ENCODE assay signal across 1 cellular context in the genomic region with DNA sequence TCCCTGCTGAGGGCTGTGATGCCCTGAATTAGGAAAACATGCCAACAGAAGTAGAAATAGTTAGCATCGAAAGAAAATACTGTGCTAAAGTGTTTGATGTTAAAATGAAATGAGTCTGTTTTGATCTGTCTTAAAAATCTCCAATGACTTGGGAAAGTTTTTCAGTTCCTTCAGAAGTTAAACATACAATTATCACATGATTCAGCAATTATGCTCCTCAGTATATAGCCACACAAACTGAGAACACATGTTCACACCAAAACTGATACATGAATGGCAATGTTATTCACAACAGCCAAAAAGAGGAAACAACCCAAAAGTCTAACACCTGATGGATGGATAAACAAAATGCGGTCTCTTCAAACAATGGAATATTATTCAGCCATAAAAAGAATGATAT.
TF ChIP-seq lines count a peak whose summit lies in the region.

No MANE protein-coding gene starts in this region.

TF ChIP-seq in GM23338, 12 proteins besides CTCF, POLR2A, EP300 and RAD21:
- no peak for TF ChIP-seq STAT1 (IDR thresholded peaks at IDR 0.05; ENCODE audit: unreplicated experiment)
- TF ChIP-seq POLR2AphosphoS5 (IDR thresholded peaks at IDR 0.05; ENCODE audit: low read depth): no peak
- no peak for TF ChIP-seq NANOG (IDR thresholded peaks at IDR 0.05; ENCODE audit: borderline replicate concordance)
- TF ChIP-seq, protein P1, sequence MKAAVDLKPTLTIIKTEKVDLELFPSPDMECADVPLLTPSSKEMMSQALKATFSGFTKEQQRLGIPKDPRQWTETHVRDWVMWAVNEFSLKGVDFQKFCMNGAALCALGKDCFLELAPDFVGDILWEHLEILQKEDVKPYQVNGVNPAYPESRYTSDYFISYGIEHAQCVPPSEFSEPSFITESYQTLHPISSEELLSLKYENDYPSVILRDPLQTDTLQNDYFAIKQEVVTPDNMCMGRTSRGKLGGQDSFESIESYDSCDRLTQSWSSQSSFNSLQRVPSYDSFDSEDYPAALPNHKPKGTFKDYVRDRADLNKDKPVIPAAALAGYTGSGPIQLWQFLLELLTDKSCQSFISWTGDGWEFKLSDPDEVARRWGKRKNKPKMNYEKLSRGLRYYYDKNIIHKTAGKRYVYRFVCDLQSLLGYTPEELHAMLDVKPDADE (IDR thresholded peaks at IDR 0.05): no peak
- no peak for TF ChIP-seq EZH2 (IDR thresholded peaks at IDR 0.05; ENCODE audit: low read depth, unreplicated experiment)
- no peak for TF ChIP-seq CREB1 (CRISPR knock-in tag; IDR thresholded peaks at IDR 0.05; ENCODE audit: low read depth)
- TF ChIP-seq, protein P2, sequence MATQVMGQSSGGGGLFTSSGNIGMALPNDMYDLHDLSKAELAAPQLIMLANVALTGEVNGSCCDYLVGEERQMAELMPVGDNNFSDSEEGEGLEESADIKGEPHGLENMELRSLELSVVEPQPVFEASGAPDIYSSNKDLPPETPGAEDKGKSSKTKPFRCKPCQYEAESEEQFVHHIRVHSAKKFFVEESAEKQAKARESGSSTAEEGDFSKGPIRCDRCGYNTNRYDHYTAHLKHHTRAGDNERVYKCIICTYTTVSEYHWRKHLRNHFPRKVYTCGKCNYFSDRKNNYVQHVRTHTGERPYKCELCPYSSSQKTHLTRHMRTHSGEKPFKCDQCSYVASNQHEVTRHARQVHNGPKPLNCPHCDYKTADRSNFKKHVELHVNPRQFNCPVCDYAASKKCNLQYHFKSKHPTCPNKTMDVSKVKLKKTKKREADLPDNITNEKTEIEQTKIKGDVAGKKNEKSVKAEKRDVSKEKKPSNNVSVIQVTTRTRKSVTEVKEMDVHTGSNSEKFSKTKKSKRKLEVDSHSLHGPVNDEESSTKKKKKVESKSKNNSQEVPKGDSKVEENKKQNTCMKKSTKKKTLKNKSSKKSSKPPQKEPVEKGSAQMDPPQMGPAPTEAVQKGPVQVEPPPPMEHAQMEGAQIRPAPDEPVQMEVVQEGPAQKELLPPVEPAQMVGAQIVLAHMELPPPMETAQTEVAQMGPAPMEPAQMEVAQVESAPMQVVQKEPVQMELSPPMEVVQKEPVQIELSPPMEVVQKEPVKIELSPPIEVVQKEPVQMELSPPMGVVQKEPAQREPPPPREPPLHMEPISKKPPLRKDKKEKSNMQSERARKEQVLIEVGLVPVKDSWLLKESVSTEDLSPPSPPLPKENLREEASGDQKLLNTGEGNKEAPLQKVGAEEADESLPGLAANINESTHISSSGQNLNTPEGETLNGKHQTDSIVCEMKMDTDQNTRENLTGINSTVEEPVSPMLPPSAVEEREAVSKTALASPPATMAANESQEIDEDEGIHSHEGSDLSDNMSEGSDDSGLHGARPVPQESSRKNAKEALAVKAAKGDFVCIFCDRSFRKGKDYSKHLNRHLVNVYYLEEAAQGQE (IDR thresholded peaks at IDR 0.05; ENCODE audit: unreplicated experiment): no peak
- TF ChIP-seq, protein P3, sequence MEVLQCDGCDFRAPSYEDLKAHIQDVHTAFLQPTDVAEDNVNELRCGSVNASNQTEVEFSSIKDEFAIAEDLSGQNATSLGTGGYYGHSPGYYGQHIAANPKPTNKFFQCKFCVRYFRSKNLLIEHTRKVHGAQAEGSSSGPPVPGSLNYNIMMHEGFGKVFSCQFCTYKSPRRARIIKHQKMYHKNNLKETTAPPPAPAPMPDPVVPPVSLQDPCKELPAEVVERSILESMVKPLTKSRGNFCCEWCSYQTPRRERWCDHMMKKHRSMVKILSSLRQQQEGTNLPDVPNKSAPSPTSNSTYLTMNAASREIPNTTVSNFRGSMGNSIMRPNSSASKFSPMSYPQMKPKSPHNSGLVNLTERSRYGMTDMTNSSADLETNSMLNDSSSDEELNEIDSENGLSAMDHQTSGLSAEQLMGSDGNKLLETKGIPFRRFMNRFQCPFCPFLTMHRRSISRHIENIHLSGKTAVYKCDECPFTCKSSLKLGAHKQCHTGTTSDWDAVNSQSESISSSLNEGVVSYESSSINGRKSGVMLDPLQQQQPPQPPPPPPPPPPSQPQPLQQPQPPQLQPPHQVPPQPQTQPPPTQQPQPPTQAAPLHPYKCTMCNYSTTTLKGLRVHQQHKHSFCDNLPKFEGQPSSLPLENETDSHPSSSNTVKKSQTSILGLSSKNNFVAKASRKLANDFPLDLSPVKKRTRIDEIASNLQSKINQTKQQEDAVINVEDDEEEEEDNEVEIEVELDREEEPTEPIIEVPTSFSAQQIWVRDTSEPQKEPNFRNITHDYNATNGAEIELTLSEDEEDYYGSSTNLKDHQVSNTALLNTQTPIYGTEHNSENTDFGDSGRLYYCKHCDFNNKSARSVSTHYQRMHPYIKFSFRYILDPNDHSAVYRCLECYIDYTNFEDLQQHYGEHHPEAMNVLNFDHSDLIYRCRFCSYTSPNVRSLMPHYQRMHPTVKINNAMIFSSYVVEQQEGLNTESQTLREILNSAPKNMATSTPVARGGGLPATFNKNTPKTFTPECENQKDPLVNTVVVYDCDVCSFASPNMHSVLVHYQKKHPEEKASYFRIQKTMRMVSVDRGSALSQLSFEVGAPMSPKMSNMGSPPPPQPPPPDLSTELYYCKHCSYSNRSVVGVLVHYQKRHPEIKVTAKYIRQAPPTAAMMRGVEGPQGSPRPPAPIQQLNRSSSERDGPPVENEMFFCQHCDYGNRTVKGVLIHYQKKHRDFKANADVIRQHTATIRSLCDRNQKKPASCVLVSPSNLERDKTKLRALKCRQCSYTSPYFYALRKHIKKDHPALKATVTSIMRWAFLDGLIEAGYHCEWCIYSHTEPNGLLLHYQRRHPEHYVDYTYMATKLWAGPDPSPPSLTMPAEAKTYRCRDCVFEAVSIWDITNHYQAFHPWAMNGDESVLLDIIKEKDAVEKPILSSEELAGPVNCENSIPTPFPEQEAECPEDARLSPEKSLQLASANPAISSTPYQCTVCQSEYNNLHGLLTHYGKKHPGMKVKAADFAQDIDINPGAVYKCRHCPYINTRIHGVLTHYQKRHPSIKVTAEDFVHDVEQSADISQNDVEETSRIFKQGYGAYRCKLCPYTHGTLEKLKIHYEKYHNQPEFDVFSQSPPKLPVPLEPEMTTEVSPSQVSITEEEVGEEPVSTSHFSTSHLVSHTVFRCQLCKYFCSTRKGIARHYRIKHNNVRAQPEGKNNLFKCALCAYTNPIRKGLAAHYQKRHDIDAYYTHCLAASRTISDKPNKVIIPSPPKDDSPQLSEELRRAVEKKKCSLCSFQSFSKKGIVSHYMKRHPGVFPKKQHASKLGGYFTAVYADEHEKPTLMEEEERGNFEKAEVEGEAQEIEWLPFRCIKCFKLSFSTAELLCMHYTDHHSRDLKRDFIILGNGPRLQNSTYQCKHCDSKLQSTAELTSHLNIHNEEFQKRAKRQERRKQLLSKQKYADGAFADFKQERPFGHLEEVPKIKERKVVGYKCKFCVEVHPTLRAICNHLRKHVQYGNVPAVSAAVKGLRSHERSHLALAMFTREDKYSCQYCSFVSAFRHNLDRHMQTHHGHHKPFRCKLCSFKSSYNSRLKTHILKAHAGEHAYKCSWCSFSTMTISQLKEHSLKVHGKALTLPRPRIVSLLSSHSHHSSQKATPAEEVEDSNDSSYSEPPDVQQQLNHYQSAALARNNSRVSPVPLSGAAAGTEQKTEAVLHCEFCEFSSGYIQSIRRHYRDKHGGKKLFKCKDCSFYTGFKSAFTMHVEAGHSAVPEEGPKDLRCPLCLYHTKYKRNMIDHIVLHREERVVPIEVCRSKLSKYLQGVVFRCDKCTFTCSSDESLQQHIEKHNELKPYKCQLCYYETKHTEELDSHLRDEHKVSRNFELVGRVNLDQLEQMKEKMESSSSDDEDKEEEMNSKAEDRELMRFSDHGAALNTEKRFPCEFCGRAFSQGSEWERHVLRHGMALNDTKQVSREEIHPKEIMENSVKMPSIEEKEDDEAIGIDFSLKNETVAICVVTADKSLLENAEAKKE (CRISPR knock-in tag; IDR thresholded peaks at IDR 0.05): no peak
- no peak for TF ChIP-seq ZNF114 (CRISPR knock-in tag; IDR thresholded peaks at IDR 0.05)
- no peak for TF ChIP-seq JUNB (IDR thresholded peaks at IDR 0.05; ENCODE audit: unreplicated experiment)
- no peak for TF ChIP-seq EZH2phosphoT487 (IDR thresholded peaks at IDR 0.05; ENCODE audit: unreplicated experiment)
- TF ChIP-seq ZNF331 (CRISPR knock-in tag; IDR thresholded peaks at IDR 0.05; ENCODE audit: low read depth): no peak
TF ChIP-seq in GM23338: peak in this region for 0.
